ENCODE assay signal across 29 cellular contexts in the genomic region with DNA sequence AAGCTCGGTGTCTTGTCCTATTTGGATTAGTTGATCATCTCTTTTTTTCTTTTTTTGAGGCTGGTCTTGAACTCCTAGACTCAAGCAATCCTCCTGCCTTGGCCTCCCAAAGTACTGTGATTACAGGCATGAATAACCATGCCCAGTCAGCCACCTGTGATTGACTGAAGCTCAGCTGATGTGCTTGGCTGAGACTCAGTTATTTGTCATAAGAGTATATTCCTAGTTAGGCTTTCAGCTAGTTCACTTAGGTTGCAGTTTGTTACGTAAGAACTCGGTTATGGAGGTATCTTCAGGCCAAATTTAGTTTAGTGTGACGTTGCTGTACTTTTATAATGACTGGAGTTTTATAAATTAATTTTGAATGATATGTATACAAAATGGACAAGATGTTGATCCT.
"Had no signal": no experiment of that assay in that cellular context is flagged by ENCODE, and none has a peak within 500 bp of the region (broad histone marks: within the 10 kb centered on the region; RNA-seq: fewer than 3 reads in every experiment).

No MANE protein-coding gene starts in this region.

- H3K27me3 Mint-ChIP-seq: activated CD4-positive, alpha-beta T cell treated with anti-CD3 and anti-CD28 coated beads, Interleukin-2, amount 10 ng/mL, durations not matched to agents 24 days and 14 days; activated naive CD8-positive, alpha-beta T cell treated with anti-CD3 and anti-CD28 coated beads for 36 hours had no signal

- H3K9me3 Mint-ChIP-seq: activated CD4-positive, alpha-beta T cell treated with anti-CD3 and anti-CD28 coated beads, Interleukin-2, amount 10 ng/mL, durations not matched to agents 24 days and 14 days; activated CD8-positive, alpha-beta T cell treated with anti-CD3 and anti-CD28 coated beads for 36 hours; activated naive CD8-positive, alpha-beta T cell treated with anti-CD3 and anti-CD28 coated beads for 36 hours; activated T-cell treated with anti-CD3 and anti-CD28 coated beads, Interleukin-2, amount 50 U/mL, for 72 hours; activated T-helper 17 cell treated with anti-CD3 and anti-CD28 coated beads, Interleukin-2, amount 50 U/mL, for 72 hours; T-helper 1 cell treated with Interleukin-12 subunit alpha and Interleukin-12 subunit beta and Interleukin-4 antibody, amounts not matched to agents 30 μg/mL and 1 μg/mL, for 36 hours; T-helper 2 cell treated with Interferon-gamma antibody and Interleukin-4, amounts not matched to agents 5 μg/mL and 100 μg/mL, for 36 hours had no signal

- H3K4me2 ChIP-seq: SK-N-SH had no signal

- H3K36me3 ChIP-seq: ascending aorta, MG63, Peyer's patch, SJSA1 had no signal

- H3K4me1 Mint-ChIP-seq: IgD-negative memory B cell had no signal

- FAIRE-seq: TTC549 had no signal

- ATAC-seq: activated CD8-positive, alpha-beta T cell treated with anti-CD3 and anti-CD28 coated beads for 36 hours; activated T-cell treated with anti-CD3 and anti-CD28 coated beads, Interleukin-2, amount 50 U/mL, for 72 hours; activated T-helper 17 cell treated with anti-CD3 and anti-CD28 coated beads, Interleukin-2, amount 50 U/mL, for 72 hours; PC-3 had no signal

- H3K9ac ChIP-seq: SK-N-SH had no signal

- DNase-seq: activated CD4-positive, alpha-beta T cell treated with anti-CD3 and anti-CD28 coated beads, Interleukin-2, amount 50 U/mL, for 4 hours; activated CD8-positive, alpha-beta T cell treated with anti-CD3 and anti-CD28 coated beads for 36 hours; activated effector memory CD4-positive, alpha-beta T cell treated with anti-CD3 and anti-CD28 coated beads, Interleukin-2, amount 50 U/mL, for 16 hours; activated naive CD4-positive, alpha-beta T cell; activated naive CD4-positive, alpha-beta T cell treated with anti-CD3 and anti-CD28 coated beads, Interleukin-2, amount 50 U/mL, for 16 hours; activated naive CD8-positive, alpha-beta T cell treated with anti-CD3 and anti-CD28 coated beads for 36 hours; activated T-cell treated with anti-CD3 and anti-CD28 coated beads, Interleukin-2, amount 50 U/mL, for 1 hour; activated T-cell treated with anti-CD3 and anti-CD28 coated beads, Interleukin-2, amount 50 U/mL, for 72 hours; amygdala; Kasumi-1; KG1; MG63; NCI-H1048; NCI-H1694; NCI-H2227 treated with DMSO at 0.1 percent for 48 hours; NCI-H446; PC-3; Peyer's patch; RPMI8226; SHP77 treated with DMSO at 0.1 percent for 48 hours; SK-N-SH had no signal

- H3K27ac Mint-ChIP-seq: activated CD4-positive, alpha-beta T cell treated with anti-CD3 and anti-CD28 coated beads, Interleukin-2, amount 10 ng/mL, durations not matched to agents 24 days and 14 days; activated CD8-positive, alpha-beta T cell treated with anti-CD3 and anti-CD28 coated beads for 36 hours; activated naive CD8-positive, alpha-beta T cell treated with anti-CD3 and anti-CD28 coated beads for 36 hours; activated T-cell treated with anti-CD3 and anti-CD28 coated beads, Interleukin-2, amount 50 U/mL, for 72 hours; IgD-negative memory B cell; T-helper 1 cell treated with Interleukin-12 subunit alpha and Interleukin-12 subunit beta and Interleukin-4 antibody, amounts not matched to agents 30 μg/mL and 1 μg/mL, for 36 hours; T-helper 2 cell treated with Interferon-gamma antibody and Interleukin-4, amounts not matched to agents 5 μg/mL and 100 μg/mL, for 36 hours had no signal

- H3K4me1 ChIP-seq: ascending aorta, SJSA1 had no signal

- H3K27me3 ChIP-seq: ascending aorta, MG63, Peyer's patch, SJSA1 had no signal

- H3K9me3 ChIP-seq: ascending aorta, MG63, Peyer's patch, SJSA1, SK-N-SH had no signal

- H3K27ac ChIP-seq: ascending aorta, Peyer's patch, SJSA1 had no signal

- H3K4me3 Mint-ChIP-seq: activated CD4-positive, alpha-beta T cell treated with anti-CD3 and anti-CD28 coated beads, Interleukin-2, amount 10 ng/mL, durations not matched to agents 24 days and 14 days; activated CD8-positive, alpha-beta T cell treated with anti-CD3 and anti-CD28 coated beads for 36 hours; activated naive CD8-positive, alpha-beta T cell treated with anti-CD3 and anti-CD28 coated beads for 36 hours; activated T-cell treated with anti-CD3 and anti-CD28 coated beads, Interleukin-2, amount 50 U/mL, for 72 hours; activated T-helper 17 cell treated with anti-CD3 and anti-CD28 coated beads, Interleukin-2, amount 50 U/mL, for 72 hours; IgD-negative memory B cell; T-helper 1 cell treated with Interleukin-12 subunit alpha and Interleukin-12 subunit beta and Interleukin-4 antibody, amounts not matched to agents 30 μg/mL and 1 μg/mL, for 36 hours; T-helper 2 cell treated with Interferon-gamma antibody and Interleukin-4, amounts not matched to agents 5 μg/mL and 100 μg/mL, for 36 hours had no signal

- H3K4me3 ChIP-seq: ascending aorta, MG63, Peyer's patch, SJSA1 had no signal
